ENCODE assay signal across 1 cellular context in the genomic region with DNA sequence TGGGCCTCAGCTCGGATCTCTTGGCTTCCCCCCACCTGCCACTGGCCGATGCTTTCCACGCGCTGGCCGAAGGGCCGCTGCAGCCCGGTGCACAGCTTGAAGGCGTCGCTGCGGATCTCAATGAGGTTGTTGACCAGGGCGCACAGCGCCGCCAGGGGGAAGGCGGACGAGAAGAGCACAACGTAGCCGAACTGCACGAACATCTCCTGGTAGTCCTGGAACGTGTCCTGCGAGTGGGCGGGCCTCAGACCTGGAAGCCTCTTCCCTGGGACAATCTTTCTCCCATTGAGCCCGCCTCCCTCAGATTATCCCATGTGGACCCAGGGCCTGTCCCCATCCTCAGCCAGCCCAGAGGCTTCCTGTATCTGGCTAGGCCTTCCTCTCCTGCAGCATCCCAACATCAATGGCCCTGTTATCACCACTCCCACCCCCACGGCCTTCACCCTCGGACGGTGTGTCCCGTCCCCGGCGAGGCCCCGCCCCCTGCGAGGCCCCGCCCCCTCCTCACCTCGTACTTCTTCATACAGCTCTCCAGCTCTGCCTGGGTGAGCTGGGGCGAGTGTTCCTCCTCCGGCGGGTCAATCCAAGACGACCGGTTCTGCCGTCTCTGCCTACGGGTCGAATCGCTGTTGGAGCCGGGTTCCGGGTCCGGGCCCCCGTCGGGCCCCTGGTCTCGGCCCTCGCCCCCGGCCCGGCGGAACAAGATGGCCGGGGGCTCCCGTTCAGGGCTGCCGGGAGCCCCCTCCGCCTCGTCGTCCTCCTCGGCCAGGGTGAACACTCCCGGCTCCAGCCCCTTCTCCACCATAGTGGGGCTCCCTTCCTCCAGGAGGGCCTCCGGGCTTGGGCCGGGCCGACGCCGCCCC.
TF ChIP-seq lines count a peak whose summit lies in the region.

No MANE protein-coding gene starts in this region.

TF ChIP-seq in GM23338, 12 proteins besides CTCF, POLR2A, EP300 and RAD21:
- TF ChIP-seq POLR2AphosphoS5 (IDR thresholded peaks at IDR 0.05; ENCODE audit: low read depth) (peak; percentile 84), STAT1 (IDR thresholded peaks at IDR 0.05; ENCODE audit: unreplicated experiment) (no peak), CREB1 (CRISPR knock-in tag; IDR thresholded peaks at IDR 0.05; ENCODE audit: low read depth) (peak; percentile 59; the same call in 1 of the 2 replicates), JUNB (IDR thresholded peaks at IDR 0.05; ENCODE audit: unreplicated experiment) (no peak)
- TF ChIP-seq, protein P1, sequence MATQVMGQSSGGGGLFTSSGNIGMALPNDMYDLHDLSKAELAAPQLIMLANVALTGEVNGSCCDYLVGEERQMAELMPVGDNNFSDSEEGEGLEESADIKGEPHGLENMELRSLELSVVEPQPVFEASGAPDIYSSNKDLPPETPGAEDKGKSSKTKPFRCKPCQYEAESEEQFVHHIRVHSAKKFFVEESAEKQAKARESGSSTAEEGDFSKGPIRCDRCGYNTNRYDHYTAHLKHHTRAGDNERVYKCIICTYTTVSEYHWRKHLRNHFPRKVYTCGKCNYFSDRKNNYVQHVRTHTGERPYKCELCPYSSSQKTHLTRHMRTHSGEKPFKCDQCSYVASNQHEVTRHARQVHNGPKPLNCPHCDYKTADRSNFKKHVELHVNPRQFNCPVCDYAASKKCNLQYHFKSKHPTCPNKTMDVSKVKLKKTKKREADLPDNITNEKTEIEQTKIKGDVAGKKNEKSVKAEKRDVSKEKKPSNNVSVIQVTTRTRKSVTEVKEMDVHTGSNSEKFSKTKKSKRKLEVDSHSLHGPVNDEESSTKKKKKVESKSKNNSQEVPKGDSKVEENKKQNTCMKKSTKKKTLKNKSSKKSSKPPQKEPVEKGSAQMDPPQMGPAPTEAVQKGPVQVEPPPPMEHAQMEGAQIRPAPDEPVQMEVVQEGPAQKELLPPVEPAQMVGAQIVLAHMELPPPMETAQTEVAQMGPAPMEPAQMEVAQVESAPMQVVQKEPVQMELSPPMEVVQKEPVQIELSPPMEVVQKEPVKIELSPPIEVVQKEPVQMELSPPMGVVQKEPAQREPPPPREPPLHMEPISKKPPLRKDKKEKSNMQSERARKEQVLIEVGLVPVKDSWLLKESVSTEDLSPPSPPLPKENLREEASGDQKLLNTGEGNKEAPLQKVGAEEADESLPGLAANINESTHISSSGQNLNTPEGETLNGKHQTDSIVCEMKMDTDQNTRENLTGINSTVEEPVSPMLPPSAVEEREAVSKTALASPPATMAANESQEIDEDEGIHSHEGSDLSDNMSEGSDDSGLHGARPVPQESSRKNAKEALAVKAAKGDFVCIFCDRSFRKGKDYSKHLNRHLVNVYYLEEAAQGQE (IDR thresholded peaks at IDR 0.05; ENCODE audit: unreplicated experiment) = no peak
